8 cellular contexts compared by ENCODE assay signal in the genomic region with DNA sequence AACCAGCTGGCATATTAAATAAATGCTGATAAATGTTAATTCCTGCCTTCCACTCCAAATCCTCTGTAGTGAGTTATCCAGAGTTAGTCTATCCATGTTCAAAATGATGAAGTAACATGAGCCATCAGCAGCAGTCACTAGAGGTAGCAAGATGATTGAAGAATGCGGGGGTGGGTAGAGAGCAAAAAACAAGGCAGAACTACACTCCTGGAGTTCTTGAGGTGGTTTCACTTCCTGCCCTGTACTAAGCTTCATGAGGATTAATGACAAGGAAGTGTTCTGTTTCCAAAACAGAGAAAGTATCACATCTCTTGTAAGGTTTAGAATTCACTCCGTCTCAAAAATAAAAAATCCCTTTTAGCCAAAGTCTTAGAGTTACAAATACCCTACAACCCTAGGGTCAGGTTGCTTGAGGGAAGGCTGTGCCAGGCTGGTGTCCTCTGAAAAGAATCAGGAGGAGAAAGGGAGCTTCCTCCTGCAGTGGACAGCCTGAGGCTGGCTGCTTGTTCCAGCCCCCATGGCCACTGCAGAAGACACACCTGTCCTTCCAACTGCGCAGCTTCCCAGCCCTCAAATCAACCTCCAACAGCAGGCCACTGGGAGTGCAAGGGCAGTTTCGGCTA.
DNase-seq lines count a peak whose midpoint lies in the region; ATAC-seq and TF ChIP-seq lines count a peak whose summit lies in the region.

No MANE protein-coding gene starts in this region.

- H3K4me3 ChIP-seq in Loucy (ENCODE audit: low read length, poor library complexity, severe bottlenecking) (no peak overlapping the region), HAP-1 (no peak overlapping the region)

- H3K9me2 ChIP-seq in Loucy (replicated peaks; ENCODE audit: low read depth, low read length): no peaks in the 10 kb centered on the region

- no peaks in the 10 kb centered on the region for H3K36me3 ChIP-seq in Loucy (ENCODE audit: insufficient read depth, low read length)
- H3K36me3 ChIP-seq in HAP-1 (replicated peaks): no peaks in the 10 kb centered on the region

- peak; percentile 51 for ATAC-seq in GM21447 (IDR thresholded peaks at IDR 0.05; ENCODE audit: unreplicated experiment)
- no peak for ATAC-seq in HG02970 (IDR thresholded peaks at IDR 0.05; ENCODE audit: low FRiP score, unreplicated experiment)
- ATAC-seq in HG02763 (IDR thresholded peaks at IDR 0.05; ENCODE audit: unreplicated experiment): no peak
- ATAC-seq in foreskin keratinocyte: no peak

- no peaks in the 10 kb centered on the region for H3K9me3 ChIP-seq in Loucy (ENCODE audit: insufficient read depth, low read depth, low read length)
- H3K9me3 ChIP-seq in HAP-1: no peaks in the 10 kb centered on the region

- H3K27ac ChIP-seq in foreskin keratinocyte: no peak overlapping the region

- peak overlapping the region; percentile 51 for H3K4me2 ChIP-seq in Loucy (ENCODE audit: low read depth, low read length, poor library complexity, severe bottlenecking)

- H3K79me2 ChIP-seq in Loucy (ENCODE audit: insufficient read depth, low read length): no peaks in the 10 kb centered on the region

- H3F3A ChIP-seq in Loucy (ENCODE audit: low read depth): no peaks in the 10 kb centered on the region

- H3K27me3 ChIP-seq in Loucy (ENCODE audit: insufficient read depth, low read length, poor library complexity, severe bottlenecking) (no peaks in the 10 kb centered on the region), HAP-1 (ENCODE audit: low read depth) (no peaks in the 10 kb centered on the region), foreskin keratinocyte (no peaks in the 10 kb centered on the region)

- peak overlapping the region; percentile 37 for H3K9ac ChIP-seq in Loucy (ENCODE audit: low read depth, low read length, poor library complexity, severe bottlenecking)

- H3K4me1 ChIP-seq in Loucy (ENCODE audit: insufficient read depth, low read length, poor library complexity, severe bottlenecking) (peaks cover 26% of the 10 kb centered on the region), HAP-1 (peaks cover 2% of the 10 kb centered on the region; the same call in 1 of the 2 replicates), foreskin keratinocyte (no peaks in the 10 kb centered on the region)

- in situ Hi-C loops in HAP-1 (cut with MboI; ENCODE audit: low sequenced_read_pairs): no loop called here

- H2AFZ ChIP-seq in Loucy (ENCODE audit: low read length): peak overlapping the region; percentile 58; the same call in 1 of the 2 replicates

- no peaks in the 10 kb centered on the region for H4K20me1 ChIP-seq in Loucy (ENCODE audit: insufficient read depth, low read length, poor library complexity, severe bottlenecking)

- TF ChIP-seq CTCF in Loucy (conservative IDR thresholded peaks at IDR 0.05; ENCODE audit: low read length) (no peak), foreskin keratinocyte (conservative IDR thresholded peaks at IDR 0.05) (no peak)

- DNase-seq in COLO829 (ENCODE audit: low spot score) (peak; percentile 60), globus pallidus (ENCODE audit: low spot score) (peak; percentile 47), HAP-1 (ENCODE audit: low spot score in 2 of 2) (no peak), foreskin keratinocyte (no peak)

Comparison
In these comparisons a context has a peak if more than half of its experiments do, and no peak if none do; other contexts are left out.
1. DNase-seq: peak in COLO829 (single experiment) and globus pallidus (single experiment); none in HAP-1 (0 of 2) and foreskin keratinocyte (0 of 2).